Comparison of ENCODE assay signal across 10 cellular contexts in genomic region chr3:113832477-113833164, GRCh38. TPM values are rescaled to one million over a fixed set of nuclear protein-coding genes. Genes with fewer than 3 reads are reported as not detected.
A peak's percentile ranks its signal among the peaks of the same experiment; 100 is the strongest.
DNase-seq lines count a peak whose midpoint lies in the region; ATAC-seq and TF ChIP-seq lines count a peak whose summit lies in the region.
"Had no signal": no experiment of that assay in that cellular context is flagged by ENCODE, and none has a peak within 500 bp of the region (broad histone marks: within the 10 kb centered on the region; RNA-seq: fewer than 3 reads in every experiment).

No MANE protein-coding gene starts in this region.

- intact Hi-C loops in CD8-positive, alpha-beta T cell (cut with DNase I, micrococcal nuclease) = loop anchor here in 1 of 2 experiments (10.0 kb wide), 1 partner anchor 1982 kb away; no protein-coding TSS in a partner anchor
- intact Hi-C loops in activated CD8-positive, alpha-beta T cell treated with anti-CD3 and anti-CD28 coated beads for 36 hours (cut with micrococcal nuclease) = no loop called here
- intact Hi-C loops in natural killer cell (cut with micrococcal nuclease) = no loop called here

- peaks cover 10% of the 10 kb centered on the region for H3K9me3 Mint-ChIP-seq in CD8-positive, alpha-beta T cell
- peaks cover 9% of the 10 kb centered on the region for H3K9me3 Mint-ChIP-seq in activated CD8-positive, alpha-beta T cell treated with anti-CD3 and anti-CD28 coated beads for 36 hours
- peaks cover 3 to 4% of the 10 kb centered on the region in 2 donors for H3K9me3 Mint-ChIP-seq in natural killer cell

- no peak overlapping the region for H3K4me3 ChIP-seq in CD8-positive, alpha-beta T cell (ENCODE audit: low read depth, low read length)
- no peak overlapping the region for H3K4me3 ChIP-seq in coronary artery
- no peak overlapping the region for H3K4me3 ChIP-seq in Peyer's patch

- ATAC-seq in CD8-positive, alpha-beta T cell = peak; percentile 64
- ATAC-seq in GM19328 (IDR thresholded peaks at IDR 0.05; ENCODE audit: unreplicated experiment) (peak; percentile 38), HG03095 (IDR thresholded peaks at IDR 0.05; ENCODE audit: unreplicated experiment) (peak; percentile 42), natural killer cell (no peak)
- ATAC-seq in activated CD8-positive, alpha-beta T cell treated with anti-CD3 and anti-CD28 coated beads for 36 hours = peak; percentile 85

- H3K27me3 ChIP-seq in CD8-positive, alpha-beta T cell (ENCODE audit: insufficient read depth, low read length) = no peaks in the 10 kb centered on the region
- no peaks in the 10 kb centered on the region for H3K27me3 ChIP-seq in Peyer's patch

- CTCF ChIA-PET in CD8-positive, alpha-beta T cell (lab: Charles Lee) = no interaction called here
- CTCF ChIA-PET in activated CD8-positive, alpha-beta T cell treated with anti-CD3 and anti-CD28 coated beads for 36 hours (lab: Charles Lee) = no interaction called here

- TF ChIP-seq CTCF in CD8-positive, alpha-beta T cell (IDR thresholded peaks at IDR 0.05) = no peak
- no peak for TF ChIP-seq CTCF in activated CD8-positive, alpha-beta T cell treated with anti-CD3 and anti-CD28 coated beads for 36 hours (IDR thresholded peaks at IDR 0.05)
- no peak for TF ChIP-seq CTCF in natural killer cell (IDR thresholded peaks at IDR 0.05)
- no peak for TF ChIP-seq CTCF in coronary artery (IDR thresholded peaks at IDR 0.05)
- TF ChIP-seq CTCF in Peyer's patch (IDR thresholded peaks at IDR 0.05) = no peak

- POLR2A ChIA-PET in CD8-positive, alpha-beta T cell (lab: Charles Lee) = no interaction called here
- POLR2A ChIA-PET in activated CD8-positive, alpha-beta T cell treated with anti-CD3 and anti-CD28 coated beads for 36 hours (lab: Charles Lee) = no interaction called here

- H3K4me1 Mint-ChIP-seq in CD8-positive, alpha-beta T cell (ENCODE audit: low read depth) = peaks cover 8% of the 10 kb centered on the region
- peaks cover 8% of the 10 kb centered on the region for H3K4me1 Mint-ChIP-seq in activated CD8-positive, alpha-beta T cell treated with anti-CD3 and anti-CD28 coated beads for 36 hours (ENCODE audit: low read depth)
- H3K4me1 Mint-ChIP-seq in natural killer cell = peaks cover 0 to 7% of the 10 kb centered on the region in 2 donors

- no peaks in the 10 kb centered on the region for H3K27me3 Mint-ChIP-seq in CD8-positive, alpha-beta T cell (ENCODE audit: low read depth)
- H3K27me3 Mint-ChIP-seq in activated CD8-positive, alpha-beta T cell treated with anti-CD3 and anti-CD28 coated beads for 36 hours = no peaks in the 10 kb centered on the region
- peaks cover 0 to 2% of the 10 kb centered on the region in 2 donors for H3K27me3 Mint-ChIP-seq in natural killer cell (ENCODE audit: low read depth in 2 of 2)
- H3K27me3 Mint-ChIP-seq: dendritic cell treated with granulocyte-macrophage colony-stimulating factor and Interleukin-4, amounts not matched to agents 40 ng/mL and 50 ng/mL, for 4 days had no signal

- no peak for TF ChIP-seq POLR2A in Peyer's patch (IDR thresholded peaks at IDR 0.05)

- H3K27ac Mint-ChIP-seq in CD8-positive, alpha-beta T cell = peak overlapping the region; percentile 11
- no peak overlapping the region for H3K27ac Mint-ChIP-seq in activated CD8-positive, alpha-beta T cell treated with anti-CD3 and anti-CD28 coated beads for 36 hours
- no peak overlapping the region for H3K27ac Mint-ChIP-seq in natural killer cell
- H3K27ac Mint-ChIP-seq: dendritic cell treated with granulocyte-macrophage colony-stimulating factor and Interleukin-4, amounts not matched to agents 40 ng/mL and 50 ng/mL, for 4 days had no signal

- H3K9me3 ChIP-seq in CD8-positive, alpha-beta T cell (ENCODE audit: low read length) = no peaks in the 10 kb centered on the region
- H3K9me3 ChIP-seq in Peyer's patch = no peaks in the 10 kb centered on the region

- no peak overlapping the region for H3K4me3 Mint-ChIP-seq in CD8-positive, alpha-beta T cell
- H3K4me3 Mint-ChIP-seq in activated CD8-positive, alpha-beta T cell treated with anti-CD3 and anti-CD28 coated beads for 36 hours = no peak overlapping the region
- H3K4me3 Mint-ChIP-seq in natural killer cell = no peak overlapping the region
- H3K4me3 Mint-ChIP-seq: dendritic cell treated with granulocyte-macrophage colony-stimulating factor and Interleukin-4, amounts not matched to agents 40 ng/mL and 50 ng/mL, for 4 days had no signal

- H3K4me1 ChIP-seq in CD8-positive, alpha-beta T cell (ENCODE audit: insufficient read depth, low read length) = peaks cover 8% of the 10 kb centered on the region
- peaks cover 0 to 13% (median 3%) of the 10 kb centered on the region in 4 donors for H3K4me1 ChIP-seq in Peyer's patch

- no peak overlapping the region for H3K27ac ChIP-seq in CD8-positive, alpha-beta T cell (ENCODE audit: low read depth, low read length)
- H3K27ac ChIP-seq in coronary artery = no peak overlapping the region
- no peak overlapping the region for H3K27ac ChIP-seq in Peyer's patch

- H3K36me3 ChIP-seq in CD8-positive, alpha-beta T cell (ENCODE audit: insufficient read depth, low read length) = no peaks in the 10 kb centered on the region
- no peaks in the 10 kb centered on the region for H3K36me3 ChIP-seq in Peyer's patch

- H3K36me3 Mint-ChIP-seq in CD8-positive, alpha-beta T cell = no peaks in the 10 kb centered on the region
- no peaks in the 10 kb centered on the region for H3K36me3 Mint-ChIP-seq in activated CD8-positive, alpha-beta T cell treated with anti-CD3 and anti-CD28 coated beads for 36 hours (ENCODE audit: low read depth)
- H3K36me3 Mint-ChIP-seq in natural killer cell = peaks cover 7% of the 10 kb centered on the region

- DNase-seq in CD8-positive, alpha-beta T cell = no peak
- no peak for DNase-seq in activated CD8-positive, alpha-beta T cell treated with anti-CD3 and anti-CD28 coated beads for 36 hours
- DNase-seq in natural killer cell = no peak
- no peak for DNase-seq in coronary artery (ENCODE audit: low spot score)
- DNase-seq in kidney tubule cell (ENCODE audit: low spot score) = no peak
- DNase-seq in Peyer's patch = no peak
- DNase-seq: activated effector memory CD4-positive, alpha-beta T cell treated with Interleukin-2 at 50 U/mL for 16 hours had no signal

RNA-seq across cellular contexts. Expression of gene GRAMD1C, which starts 6.0 kb away (rescaled TPM):
- total RNA-seq in CD8-positive, alpha-beta T cell = under 1 TPM; 0.65 to 1.00 TPM
- under 1 TPM; 0.29 to 0.61 TPM for total RNA-seq in activated CD8-positive, alpha-beta T cell treated with anti-CD3 and anti-CD28 coated beads for 36 hours
- 1 to 10 TPM; 2.7 to 3.9 (median 3.6) TPM for total RNA-seq in natural killer cell
- 10 to 100 TPM; 20.6 to 48.0 (median 30.0) TPM for total RNA-seq in Peyer's patch

Comparison
In these comparisons a context has a peak if more than half of its experiments do, and no peak if none do; other contexts are left out.
1. ATAC-seq: peak in CD8-positive, alpha-beta T cell (single experiment), GM19328 (single experiment), HG03095 (single experiment) and activated CD8-positive, alpha-beta T cell treated with anti-CD3 and anti-CD28 coated beads for 36 hours (single experiment); none in natural killer cell (0 of 3).
2. RNA of gene GRAMD1C, which starts 6.0 kb away (total RNA-seq): 20.6 to 48.0 TPM in Peyer's patch; 2.7 to 3.9 TPM in natural killer cell, 0.65 to 1.00 TPM in CD8-positive, alpha-beta T cell and 0.29 to 0.61 TPM in activated CD8-positive, alpha-beta T cell treated with anti-CD3 and anti-CD28 coated beads for 36 hours; every median in the first group is over 4 times any median in the second.